Comparison of ENCODE assay signal across 8 cellular contexts in the genomic region with DNA sequence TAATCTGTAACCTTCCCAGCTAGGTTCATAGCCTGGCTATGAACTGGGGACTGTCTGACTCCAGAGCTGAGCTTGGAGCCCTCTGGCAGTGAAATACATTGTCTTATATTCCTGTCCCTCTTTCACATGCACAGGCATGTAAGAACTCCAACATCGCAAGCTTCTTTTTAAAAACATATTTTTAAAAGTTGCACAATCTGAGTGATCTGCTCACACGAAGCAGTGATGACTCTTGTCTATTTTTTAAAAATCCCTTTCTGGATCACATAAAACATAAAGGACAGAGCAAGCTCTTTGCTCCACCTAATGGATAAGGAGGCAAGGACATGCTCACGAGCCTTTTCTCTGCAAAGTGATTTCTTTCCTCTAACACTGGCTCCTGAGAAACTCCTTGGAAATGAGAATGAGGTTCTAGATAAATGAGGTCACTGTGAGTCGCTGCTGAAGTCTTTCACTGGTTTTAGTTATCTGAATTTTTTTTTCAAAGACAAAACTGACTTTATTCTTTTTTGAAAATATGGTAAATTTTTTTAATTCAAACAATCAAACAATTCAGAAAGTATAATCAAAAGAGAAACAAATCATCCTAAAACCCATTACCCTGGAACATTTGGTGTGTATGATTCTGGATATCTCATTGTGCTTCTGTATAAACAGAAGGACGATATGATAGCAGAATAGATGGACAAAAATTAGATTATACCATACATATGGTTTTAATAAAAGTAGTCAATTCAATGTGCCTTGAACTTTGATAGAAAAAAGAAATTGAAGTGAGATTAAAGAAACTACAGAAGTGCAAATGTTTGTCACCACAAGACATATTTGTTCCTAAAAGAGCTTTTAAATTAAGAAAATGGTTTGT. TPM values are rescaled to one million over a fixed set of nuclear protein-coding genes. Genes with fewer than 3 reads are reported as not detected.
DNase-seq lines count a peak whose midpoint lies in the region; ATAC-seq, FAIRE-seq and TF ChIP-seq lines count a peak whose summit lies in the region.

No MANE protein-coding gene starts in this region.

- DNase-seq in AG04450 (ENCODE audit: low read depth, low spot score), result peak; percentile 15
- peak; percentile 66 for DNase-seq in HFFc6
- peak; percentile 18 for DNase-seq in SK-N-MC (ENCODE audit: low read depth, low spot score)
- DNase-seq in Right ventricle myocardium superior, result no peak
- peak; percentile 33 for DNase-seq in testis
- no peak for DNase-seq in NK-92 (lab: John Stamatoyannopoulos, UW; ENCODE audit: unreplicated experiment)
- DNase-seq in RCC 7860 (ENCODE audit: low spot score), result no peak
- no peak for DNase-seq in immature natural killer cell

- H3K36me3 Mint-ChIP-seq in HFFc6 (ENCODE audit: low read depth) (no peaks in the 10 kb centered on the region), immature natural killer cell (no peaks in the 10 kb centered on the region)

- no peak overlapping the region for H3K4me3 ChIP-seq in AG04450 (ENCODE audit: low read depth, low read length)
- H3K4me3 ChIP-seq in SK-N-MC, result 0 out of 2 replicates have a peak overlapping the region, but pooled peaks have one; percentile 13
- H3K4me3 ChIP-seq in testis, result no peak overlapping the region

- WGBS in testis, 2 donors, result 42 to 51% methylated on average over 5 of the region's 5 CpGs

- POLR2A ChIA-PET in AG04450 (lab: Yijun Ruan, JAX), result no interaction called here

- no peaks in the 10 kb centered on the region for H3K4me1 ChIP-seq in testis

- H3K9me3 Mint-ChIP-seq in HFFc6, result no peaks in the 10 kb centered on the region
- peaks cover 0 to 6% (median 0%) of the 10 kb centered on the region in 6 donors for H3K9me3 Mint-ChIP-seq in immature natural killer cell

- no peak for FAIRE-seq in RCC 7860 (lab: Jason Lieb, UNC)

- H3K36me3 ChIP-seq in SK-N-MC (ENCODE audit: insufficient read depth, low read length), result no peaks in the 10 kb centered on the region
- H3K36me3 ChIP-seq in testis (ENCODE audit: low read depth, missing control alignments), result no peaks in the 10 kb centered on the region

- TF ChIP-seq POLR2A in testis (IDR thresholded peaks at IDR 0.05), result no peak

- H3K4me1 Mint-ChIP-seq in HFFc6 (ENCODE audit: low read depth) (peaks cover 26% of the 10 kb centered on the region), immature natural killer cell (no peaks in the 10 kb centered on the region)

- TF ChIP-seq CTCF in AG04450 (IDR thresholded peaks at IDR 0.05; ENCODE audit: low read depth, low read length) (peak; percentile 66), HFFc6 (IDR thresholded peaks at IDR 0.05) (peak; percentile 70), testis (IDR thresholded peaks at IDR 0.05) (peak in 2 of 3 experiments; percentile 26 to 47)

- CTCF ChIA-PET in AG04450 (lab: Charles Lee), result interaction anchor here (0.6 to 2.1 kb wide), 25 partner anchors 10 to 1083 kb away, joined by 3 to 27 read pairs (median 4); partner anchors contain the start of genes PEX7 and SLC35D3

- no peak overlapping the region for H3K9ac ChIP-seq in SK-N-MC (ENCODE audit: insufficient read length)

- H3K27ac Mint-ChIP-seq in HFFc6 (no peak overlapping the region), immature natural killer cell (no peak overlapping the region)

- H3K27me3 Mint-ChIP-seq in HFFc6 (ENCODE audit: insufficient read depth) (peaks cover 1% of the 10 kb centered on the region; the same call in 1 of the 2 replicates), immature natural killer cell (ENCODE audit: low read depth in 3 of 3) (peaks cover 24 to 43% (median 25%) of the 10 kb centered on the region in 3 donors)

- H3K4me3 Mint-ChIP-seq in HFFc6 (no peak overlapping the region), immature natural killer cell (no peak overlapping the region)

- H3K9me3 ChIP-seq in AG04450 (ENCODE audit: control insufficient read depth, insufficient read depth, low read length), result no peaks in the 10 kb centered on the region
- no peaks in the 10 kb centered on the region for H3K9me3 ChIP-seq in SK-N-MC (ENCODE audit: low read depth, low read length)
- H3K9me3 ChIP-seq in testis, result no peaks in the 10 kb centered on the region

- peak; percentile 86 for ATAC-seq in Right ventricle myocardium superior (ENCODE audit: poor library complexity)

- H3K27ac ChIP-seq in AG04450 (ENCODE audit: low read depth, low read length) (no peak overlapping the region), SK-N-MC (no peak overlapping the region), testis (no peak overlapping the region)

- intact Hi-C loops in Right ventricle myocardium superior (cut with DNase I) (loop anchor here (10.0 kb wide), 1 partner anchor 169 kb away; no protein-coding TSS in a partner anchor), testis (cut with DNase I; ENCODE audit: low total_unique reads) (no loop called here)

- peaks cover 10% of the 10 kb centered on the region for H3K27me3 ChIP-seq in AG04450 (ENCODE audit: control insufficient read depth, insufficient read depth, low read length)
- no peaks in the 10 kb centered on the region for H3K27me3 ChIP-seq in testis

RNA-seq across cellular contexts. Expression of gene IL20RA, which starts 30.8 kb away (rescaled TPM):
- 0.09 TPM in 1 of 2 replicates, not detected in the other for polyA plus RNA-seq in AG04450 (2011; rRNA removed)
- polyA minus RNA-seq in AG04450 (2011; rRNA and poly(A)+ RNA removed), result not detected in 2 replicates
- total RNA-seq in HFFc6 (2021; fragmentation: NEBNext Ultra II Directional; extraction: Animal tissue kit (Norgen Biotek cat#: 25700)), result not detected
- total RNA-seq in Right ventricle myocardium superior, result 9.1 TPM
- 10 to 100 TPM; 16.1 to 16.6 TPM for total RNA-seq in testis
- 8.4 TPM for polyA plus RNA-seq in testis (ENCODE audit: insufficient read depth, low read depth, low replicate concordance)
- polyA plus RNA-seq in immature natural killer cell, result not detected

Comparison
In these comparisons a context has a peak if more than half of its experiments do, and no peak if none do; other contexts are left out.
1. DNase-seq: peak in AG04450 (single experiment), HFFc6 (single experiment), SK-N-MC (single experiment) and testis (single experiment); none in Right ventricle myocardium superior (single experiment), NK-92 (single experiment), RCC 7860 (single experiment) and immature natural killer cell (0 of 3).
2. Peak in every context shown above with its lines, with median percentiles within 50 percentile points of each other: CTCF ChIP-seq.